In genomic region chr5:122162100-122162499, GRCh38 we compare ENCODE assay signal across 19 cellular contexts. TPM values are rescaled to one million over a fixed set of nuclear protein-coding genes. Genes with fewer than 3 reads are reported as not detected.
"Had no signal": no experiment of that assay in that cellular context is flagged by ENCODE, and none has a peak within 500 bp of the region (broad histone marks: within the 10 kb centered on the region; RNA-seq: fewer than 3 reads in every experiment).

No MANE protein-coding gene starts in this region.

- H3K36me3 ChIP-seq: heart left ventricle, sigmoid colon, uterus had no signal

- H3K27me3 ChIP-seq: heart left ventricle, sigmoid colon, uterus had no signal

- H3K9me3 ChIP-seq: heart left ventricle, mucosa of descending colon, sigmoid colon, uterus had no signal

- H3K4me3 ChIP-seq: heart left ventricle, mucosa of descending colon, sigmoid colon, uterus had no signal

- H3K4me1 ChIP-seq: uterus had no signal

- ATAC-seq: activated CD4-positive, CD25-positive, alpha-beta regulatory T cell treated with anti-CD3 and anti-CD28 coated beads, Interleukin-2, amount 50 U/mL, for 24 hours; activated CD8-positive, alpha-beta T cell treated with anti-CD3 and anti-CD28 coated beads, Interleukin-2, amount 10 ng/mL, durations not matched to agents 7 days and 5 days; heart left ventricle; mucosa of descending colon; stimulated activated naive B cell treated with anti-CD40 and anti-IgM and Interleukin-4, amounts not matched to agents 10 μg/mL and 1 μg/mL and 100 μg/mL, for 72 hours; T-cell had no signal

- H3K27ac ChIP-seq: uterus, VCaP had no signal

- DNase-seq: activated CD4-positive, alpha-beta T cell treated with anti-CD3 and anti-CD28 coated beads, Interleukin-2, amount 10 ng/mL, durations not matched to agents 24 days and 14 days; activated CD8-positive, alpha-beta T cell treated with anti-CD3 and anti-CD28 coated beads, Interleukin-2, amount 10 ng/mL, durations not matched to agents 7 days and 5 days; activated gamma-delta T cell; cerebellar nuclear complex; heart left ventricle; left cardiac atrium; mucosa of descending colon; occipital lobe; sigmoid colon; stimulated activated CD4-positive, alpha-beta T cell treated with anti-CD3 and anti-CD28 coated beads, Interleukin-2, amount 100 ng/mL, for 48 hours; stimulated activated CD8-positive, alpha-beta memory T cell treated with anti-CD3 and anti-CD28 coated beads, Interleukin-4, amount 100 ng/mL, for 48 hours; stimulated activated naive B cell treated with anti-CD40 and anti-IgM and Interleukin-4, amounts not matched to agents 10 μg/mL and 1 μg/mL and 100 μg/mL, for 72 hours; T-cell; trophoblast cell; uterus had no signal

RNA-seq across cellular contexts. Expression of gene ZNF474, which starts 32.8 kb away (rescaled TPM):
- total RNA-seq: activated CD4-positive, alpha-beta T cell treated with anti-CD3 and anti-CD28 coated beads, Interleukin-2, amount 10 ng/mL, durations not matched to agents 24 days and 14 days; activated CD8-positive, alpha-beta T cell treated with anti-CD3 and anti-CD28 coated beads, Interleukin-2, amount 10 ng/mL, durations not matched to agents 7 days and 5 days; activated T-helper 1 cell treated with anti-CD3 and anti-CD28 coated beads, Interleukin-12 subunit alpha, Interleukin-12 subunit beta, Interleukin-2, Interleukin-4 antibody, amounts not matched to agents 30 ng/mL and 10 ng/mL and 1 ng/mL, durations not matched to agents 14 hours and 24 hours and 36 hours; epithelial cell of proximal tubule had no signal
